Comparison of ENCODE assay signal across 1 cellular context in genomic region chr1:87795615-87796337, GRCh38.
TF ChIP-seq lines count a peak whose summit lies in the region.

No MANE protein-coding gene starts in this region.

TF ChIP-seq in HCT116, 20 proteins besides CTCF, POLR2A, EP300 and RAD21:
- TF ChIP-seq ZBTB33 (IDR thresholded peaks at IDR 0.05; ENCODE audit: extremely low read depth, insufficient replicate concordance, low read length) (no peak), ZFX (IDR thresholded peaks at IDR 0.05) (no peak), ELF1 (IDR thresholded peaks at IDR 0.05; ENCODE audit: borderline replicate concordance, low read depth) (no peak), SRF (IDR thresholded peaks at IDR 0.05; ENCODE audit: low read depth) (no peak), CBX3 (IDR thresholded peaks at IDR 0.05; ENCODE audit: low read depth) (no peak), SIN3A (IDR thresholded peaks at IDR 0.05; ENCODE audit: low read depth) (no peak), EZH2phosphoT487 (IDR thresholded peaks at IDR 0.05; ENCODE audit: borderline replicate concordance) (no peak), EGR1 (IDR thresholded peaks at IDR 0.05; ENCODE audit: low read depth) (no peak), REST (IDR thresholded peaks at IDR 0.05; ENCODE audit: low read depth) (no peak)
